12 cellular contexts compared by ENCODE assay signal in the genomic region with DNA sequence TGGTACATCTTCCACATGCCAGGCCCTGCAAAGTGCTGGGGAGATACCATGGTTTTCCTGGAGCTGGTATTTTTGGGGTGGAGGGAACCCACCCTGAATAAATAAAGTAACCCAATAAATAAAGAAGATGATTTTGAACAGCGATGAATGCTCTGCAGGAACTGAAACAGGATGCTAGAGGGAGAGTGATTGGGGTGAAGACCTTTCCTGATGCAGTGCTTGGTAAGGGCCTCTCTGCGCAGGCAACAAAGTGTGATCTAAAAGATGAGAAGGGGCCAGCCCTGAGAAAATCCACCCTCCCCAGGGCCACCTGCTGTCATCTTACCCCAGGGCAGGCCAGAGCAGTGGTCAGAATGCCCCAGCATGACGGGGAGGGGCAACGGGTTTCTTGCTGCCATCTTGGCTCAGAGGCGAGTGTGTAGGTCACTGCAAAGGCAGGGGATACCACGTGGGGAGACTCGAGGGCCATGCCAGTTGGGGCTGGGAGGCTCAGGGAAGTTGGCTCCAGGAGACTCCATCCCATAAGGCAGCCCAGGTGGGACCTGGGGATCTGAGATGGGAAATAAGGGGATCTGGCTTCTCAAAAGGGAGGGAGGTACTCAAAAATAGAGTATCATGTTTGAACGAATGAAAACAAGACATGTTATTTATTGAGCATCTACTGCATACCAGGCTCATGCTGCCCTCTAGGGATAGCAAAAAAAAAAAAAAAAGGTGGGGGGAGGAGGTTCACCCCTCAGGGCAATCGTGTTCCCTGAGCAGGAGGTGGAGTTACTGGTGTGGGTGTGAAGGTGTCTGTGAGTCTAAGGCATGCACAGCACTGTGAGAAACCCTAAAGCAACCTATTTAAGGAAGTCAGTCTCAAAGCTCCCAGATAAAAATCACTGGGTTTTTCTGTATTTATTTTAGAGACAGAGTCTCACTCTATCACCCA. TPM values are rescaled to one million over a fixed set of nuclear protein-coding genes. Genes with fewer than 3 reads are reported as not detected.
DNase-seq lines count a peak whose midpoint lies in the region; ATAC-seq and TF ChIP-seq lines count a peak whose summit lies in the region.
"Had no signal": no experiment of that assay in that cellular context is flagged by ENCODE, and none has a peak within 500 bp of the region (broad histone marks: within the 10 kb centered on the region; RNA-seq: fewer than 3 reads in every experiment).

No MANE protein-coding gene starts in this region.

- peaks cover 0 to 6% (median 2%) of the 10 kb centered on the region in 4 donors for H3K4me1 ChIP-seq in liver (ENCODE audit: control insufficient read depth in 4 of 4, insufficient read depth in 4 of 4, low read length in 3 of 4)

- ATAC-seq in WTC11 (no peak), GM21390 (IDR thresholded peaks at IDR 0.05; ENCODE audit: unreplicated experiment) (no peak)

- no peak overlapping the region for H3K4me3 Mint-ChIP-seq in WTC11

- no peak overlapping the region for H3K27ac ChIP-seq in liver (ENCODE audit: low read depth in 1 of 2, low read length in 2 of 2)

- TF ChIP-seq CTCF in WTC11 (IDR thresholded peaks at IDR 0.05) (0 out of 2 replicates have a peak, but pooled peaks have one; percentile 16), liver (IDR thresholded peaks at IDR 0.05; ENCODE audit: low read depth, low read length, missing input control) (no peak)

- H3K27ac Mint-ChIP-seq in WTC11: no peak overlapping the region

- H3K27me3 Mint-ChIP-seq in WTC11 (ENCODE audit: low read depth): no peaks in the 10 kb centered on the region

- TF ChIP-seq RAD21 in liver (IDR thresholded peaks at IDR 0.05): peak; percentile 38 to 41

- CTCF ChIA-PET in WTC11 (lab: Charles Lee): interaction anchor here (0.9 to 3.2 kb wide), 9 partner anchors 9 to 215 kb away, joined by 3 to 24 read pairs (median 7); partner anchors contain the start of gene HSPB7

- H3K9me3 Mint-ChIP-seq in WTC11: no peaks in the 10 kb centered on the region

- POLR2A ChIA-PET in WTC11 (lab: Charles Lee): no interaction called here

- H3K4me1 Mint-ChIP-seq in WTC11: peaks cover 13% of the 10 kb centered on the region

- H3K4me3 ChIP-seq in H7 (ENCODE audit: insufficient read depth, low read depth, low read length) (no peak overlapping the region), liver (ENCODE audit: low read depth in 1 of 3, low read length in 3 of 3) (no peak overlapping the region)

- H3K36me3 Mint-ChIP-seq in WTC11: no peaks in the 10 kb centered on the region

- DNase-seq in ELF-1 (ENCODE audit: low read depth, low spot score) (peak; percentile 48), H7 (peak; percentile 56), WTC11 (ENCODE audit: low spot score) (no peak), germinal center (ENCODE audit: low spot score) (no peak), UCSD-AML1 (lab: John Stamatoyannopoulos, UW; ENCODE audit: unreplicated experiment) (no peak), NCI-H2196 treated with DMSO at 0.1 percent for 48 hours (lab: John Stamatoyannopoulos, UW; ENCODE audit: unreplicated experiment) (no peak)
- DNase-seq: NCI-H1417 treated with DMSO at 0.1 percent for 48 hours had no signal

- WGBS in liver: 66% methylated on average over 9 of the region's 9 CpGs

- no peak overlapping the region for H3K9ac ChIP-seq in liver (ENCODE audit: low read depth in 1 of 2, low read length in 2 of 2)

- H3K36me3 ChIP-seq in H7 (replicated peaks; ENCODE audit: control insufficient read depth, insufficient read depth, low read length) (no peaks in the 10 kb centered on the region), liver (ENCODE audit: control insufficient read depth in 4 of 4, insufficient read depth in 3 of 4, low read depth in 1 of 4, low read length in 3 of 4) (no peaks in the 10 kb centered on the region)

- H3K27me3 ChIP-seq in H7 (ENCODE audit: control insufficient read depth, insufficient read depth, low read length) (no peaks in the 10 kb centered on the region; the same call in 1 of the 2 replicates), liver (ENCODE audit: control insufficient read depth in 4 of 4, insufficient read depth in 4 of 4, low read length in 3 of 4) (no peaks in the 10 kb centered on the region)

- no peaks in the 10 kb centered on the region for H3K9me3 ChIP-seq in liver (ENCODE audit: control insufficient read depth in 4 of 4, low read length in 3 of 4)

TF ChIP-seq in WTC11, 78 proteins besides CTCF, POLR2A, EP300 and RAD21 (continues in another document):
- TF ChIP-seq RELA (CRISPR knock-in tag; IDR thresholded peaks at IDR 0.05; ENCODE audit: borderline replicate concordance) (no peak), ZNF219 (CRISPR knock-in tag; IDR thresholded peaks at IDR 0.05; ENCODE audit: borderline replicate concordance) (no peak), HMGXB4 (CRISPR knock-in tag; IDR thresholded peaks at IDR 0.05) (no peak), E2F1 (CRISPR knock-in tag; IDR thresholded peaks at IDR 0.05) (no peak), ZBTB21 (CRISPR knock-in tag; IDR thresholded peaks at IDR 0.05; ENCODE audit: borderline replicate concordance) (no peak), GTF2I (CRISPR knock-in tag; conservative IDR thresholded peaks at IDR 0.05) (no peak)

TF ChIP-seq in liver, 16 proteins besides CTCF, POLR2A, EP300 and RAD21:
- TF ChIP-seq EGR1 (IDR thresholded peaks at IDR 0.05; ENCODE audit: low read depth in 2 of 2): no peak
- no peak for TF ChIP-seq HNF4G (IDR thresholded peaks at IDR 0.05)
- TF ChIP-seq NR2F2 (IDR thresholded peaks at IDR 0.05): no peak
- no peak for TF ChIP-seq ZBTB33 (IDR thresholded peaks at IDR 0.05)
- TF ChIP-seq GABPA (IDR thresholded peaks at IDR 0.05 in 1 of 2, conservative IDR thresholded peaks at IDR 0.05 in 1 of 2): no peak
- TF ChIP-seq HNF4A (conservative IDR thresholded peaks at IDR 0.05): no peak

RNA-seq across cellular contexts. Expression of gene SRARP, which starts 2.8 kb away (rescaled TPM):
- total RNA-seq in H7 (2014; rRNA removed; shearing (Covaris generic)): 0.15 and 0.28 TPM in 2 replicates
- total RNA-seq in WTC11 (2021) (0.11 TPM in 1 of 3 replicates, not detected in the others), liver (not detected)
- polyA plus RNA-seq in liver: under 1 TPM in 1 of 2 donors, not detected in 1; 0.02 TPM
- total RNA-seq: skeletal muscle tissue; T-helper 2 cell treated with Interferon-gamma antibody and Interleukin-4, amounts not matched to agents 100 ng/mL and 5 ng/mL, for 36 hours had no signal

RNA-seq across cellular contexts. Expression of gene HSPB7, which starts 11.0 kb away (rescaled TPM):
- 0.07 TPM in 1 of 2 replicates, not detected in the other for total RNA-seq in H7 (2014; rRNA removed; shearing (Covaris generic))
- total RNA-seq in WTC11 (2021): 0.11 to 0.23 TPM (median 0.21 TPM) in 3 replicates
- under 1 TPM; 0.28 to 0.42 TPM for total RNA-seq in liver
- polyA plus RNA-seq in liver: 1 to 10 TPM in 1 of 2 donors, under 1 TPM in 1; 0.28 to 1.4 TPM
- total RNA-seq: T-helper 2 cell treated with Interferon-gamma antibody and Interleukin-4, amounts not matched to agents 100 ng/mL and 5 ng/mL, for 36 hours had no signal

RNA-seq across cellular contexts. Expression of gene CLCNKA, which starts 15.0 kb away (rescaled TPM):
- 0.10 and 0.85 TPM in 2 replicates for total RNA-seq in H7 (2014; rRNA removed; shearing (Covaris generic))
- 1.5 to 2.7 TPM (median 2.7 TPM) in 3 replicates for total RNA-seq in WTC11 (2021)
- not detected for total RNA-seq in liver
- polyA plus RNA-seq in liver: not detected
- total RNA-seq: cerebellum; T-helper 2 cell treated with Interferon-gamma antibody and Interleukin-4, amounts not matched to agents 100 ng/mL and 5 ng/mL, for 36 hours had no signal

RNA-seq across cellular contexts. Expression of gene ZBTB17, which starts 30.9 kb away (rescaled TPM):
- total RNA-seq in H7 (2014; rRNA removed; shearing (Covaris generic)): 53.5 and 62.6 TPM in 2 replicates
- total RNA-seq in WTC11 (2021) (27.6 to 32.0 TPM (median 27.9 TPM) in 3 replicates), liver (10 to 100 TPM; 10.4 to 15.1 TPM)
- polyA plus RNA-seq in liver: 1 to 10 TPM; 8.9 to 9.4 TPM

RNA-seq across cellular contexts. Expression of gene CLCNKB, which starts 36.8 kb away (rescaled TPM):
- 2.4 and 2.8 TPM in 2 replicates for total RNA-seq in H7 (2014; rRNA removed; shearing (Covaris generic))
- total RNA-seq in WTC11 (2021) (1.8 to 3.1 TPM (median 2.5 TPM) in 3 replicates), liver (not detected)
- not detected for polyA plus RNA-seq in liver
- total RNA-seq: skeletal muscle tissue; T-helper 2 cell treated with Interferon-gamma antibody and Interleukin-4, amounts not matched to agents 100 ng/mL and 5 ng/mL, for 36 hours had no signal

Comparison
In these comparisons a context has a peak if more than half of its experiments do, and no peak if none do; other contexts are left out.
1. DNase-seq: peak in ELF-1 (single experiment) and H7 (single experiment); none in WTC11 (single experiment), germinal center (single experiment), UCSD-AML1 (single experiment) and NCI-H2196 treated with DMSO at 0.1 percent for 48 hours (single experiment).